1 cellular context compared by ENCODE assay signal in the genomic region with DNA sequence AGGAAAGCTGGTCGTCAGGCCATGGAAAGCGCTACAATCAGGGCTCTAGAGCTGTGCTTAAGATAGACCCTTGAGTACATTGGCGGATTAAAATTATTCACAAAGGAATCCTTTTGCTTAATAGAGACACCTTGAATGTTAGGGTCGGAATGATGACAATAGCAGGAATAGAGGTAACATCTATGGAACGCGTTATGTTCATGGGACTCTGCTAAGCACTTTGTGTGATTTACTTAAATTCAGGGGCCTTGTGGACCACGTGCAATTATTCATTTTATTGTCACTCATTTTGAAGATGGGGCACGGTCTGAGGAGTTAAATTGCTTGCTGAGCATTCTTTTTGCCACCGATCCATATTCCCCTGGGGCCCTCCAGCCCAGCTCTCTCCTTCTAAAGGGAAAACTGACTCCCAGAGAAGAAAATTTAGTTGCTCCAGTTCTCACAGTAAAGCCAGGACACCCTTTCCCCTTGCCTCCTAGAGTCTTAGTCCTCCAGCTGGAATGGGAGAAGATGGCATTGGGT.
TF ChIP-seq lines count a peak whose summit lies in the region.

No MANE protein-coding gene starts in this region.

TF ChIP-seq in K562, 482 proteins besides CTCF, POLR2A, EP300 and RAD21 (continued from another document and continues in another):
- TF ChIP-seq, protein P1, sequence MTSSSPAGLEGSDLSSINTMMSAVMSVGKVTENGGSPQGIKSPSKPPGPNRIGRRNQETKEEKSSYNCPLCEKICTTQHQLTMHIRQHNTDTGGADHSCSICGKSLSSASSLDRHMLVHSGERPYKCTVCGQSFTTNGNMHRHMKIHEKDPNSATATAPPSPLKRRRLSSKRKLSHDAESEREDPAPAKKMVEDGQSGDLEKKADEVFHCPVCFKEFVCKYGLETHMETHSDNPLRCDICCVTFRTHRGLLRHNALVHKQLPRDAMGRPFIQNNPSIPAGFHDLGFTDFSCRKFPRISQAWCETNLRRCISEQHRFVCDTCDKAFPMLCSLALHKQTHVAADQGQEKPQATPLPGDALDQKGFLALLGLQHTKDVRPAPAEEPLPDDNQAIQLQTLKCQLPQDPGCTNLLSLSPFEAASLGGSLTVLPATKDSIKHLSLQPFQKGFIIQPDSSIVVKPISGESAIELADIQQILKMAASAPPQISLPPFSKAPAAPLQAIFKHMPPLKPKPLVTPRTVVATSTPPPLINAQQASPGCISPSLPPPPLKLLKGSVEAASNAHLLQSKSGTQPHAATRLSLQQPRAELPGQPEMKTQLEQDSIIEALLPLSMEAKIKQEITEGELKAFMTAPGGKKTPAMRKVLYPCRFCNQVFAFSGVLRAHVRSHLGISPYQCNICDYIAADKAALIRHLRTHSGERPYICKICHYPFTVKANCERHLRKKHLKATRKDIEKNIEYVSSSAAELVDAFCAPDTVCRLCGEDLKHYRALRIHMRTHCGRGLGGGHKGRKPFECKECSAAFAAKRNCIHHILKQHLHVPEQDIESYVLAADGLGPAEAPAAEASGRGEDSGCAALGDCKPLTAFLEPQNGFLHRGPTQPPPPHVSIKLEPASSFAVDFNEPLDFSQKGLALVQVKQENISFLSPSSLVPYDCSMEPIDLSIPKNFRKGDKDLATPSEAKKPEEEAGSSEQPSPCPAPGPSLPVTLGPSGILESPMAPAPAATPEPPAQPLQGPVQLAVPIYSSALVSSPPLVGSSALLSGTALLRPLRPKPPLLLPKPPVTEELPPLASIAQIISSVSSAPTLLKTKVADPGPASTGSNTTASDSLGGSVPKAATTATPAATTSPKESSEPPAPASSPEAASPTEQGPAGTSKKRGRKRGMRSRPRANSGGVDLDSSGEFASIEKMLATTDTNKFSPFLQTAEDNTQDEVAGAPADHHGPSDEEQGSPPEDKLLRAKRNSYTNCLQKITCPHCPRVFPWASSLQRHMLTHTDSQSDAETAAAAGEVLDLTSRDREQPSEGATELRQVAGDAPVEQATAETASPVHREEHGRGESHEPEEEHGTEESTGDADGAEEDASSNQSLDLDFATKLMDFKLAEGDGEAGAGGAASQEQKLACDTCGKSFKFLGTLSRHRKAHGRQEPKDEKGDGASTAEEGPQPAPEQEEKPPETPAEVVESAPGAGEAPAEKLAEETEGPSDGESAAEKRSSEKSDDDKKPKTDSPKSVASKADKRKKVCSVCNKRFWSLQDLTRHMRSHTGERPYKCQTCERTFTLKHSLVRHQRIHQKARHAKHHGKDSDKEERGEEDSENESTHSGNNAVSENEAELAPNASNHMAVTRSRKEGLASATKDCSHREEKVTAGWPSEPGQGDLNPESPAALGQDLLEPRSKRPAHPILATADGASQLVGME (CRISPR knock-in tag; IDR thresholded peaks at IDR 0.05) = no peak
- TF ChIP-seq BRD4 (IDR thresholded peaks at IDR 0.05) (no peak), ERF (CRISPR knock-in tag; IDR thresholded peaks at IDR 0.05) (no peak), U2AF1 (optimal IDR thresholded peaks at IDR 0.05; ENCODE audit: low read depth, low read length) (no peak), ZNF583 (CRISPR knock-in tag; IDR thresholded peaks at IDR 0.05) (peak; percentile 56; the same call in 1 of the 2 replicates), KLF1 (tag; IDR thresholded peaks at IDR 0.05) (no peak), HDAC1 (IDR thresholded peaks at IDR 0.05) (no peak), GTF2E2 (tag; IDR thresholded peaks at IDR 0.05) (peak; percentile 7; the same call in 1 of the 2 replicates), COPS2 (conservative IDR thresholded peaks at IDR 0.05) (no peak), ARID2 (IDR thresholded peaks at IDR 0.05) (peak; percentile 5; the same call in 1 of the 2 replicates), ZNF354B (CRISPR knock-in tag; IDR thresholded peaks at IDR 0.05) (0 out of 2 replicates have a peak, but pooled peaks have one; percentile 27), ZFP1 (CRISPR knock-in tag; IDR thresholded peaks at IDR 0.05) (no peak), ZNF668 (CRISPR knock-in tag; IDR thresholded peaks at IDR 0.05) (no peak), TEAD2 (tag; IDR thresholded peaks at IDR 0.05) (0 out of 2 replicates have a peak, but pooled peaks have one; percentile 23), ZFPM2 (CRISPR knock-in tag; IDR thresholded peaks at IDR 0.05) (no peak), NCOA1 (IDR thresholded peaks at IDR 0.05; ENCODE audit: low read depth) (0 out of 2 replicates have a peak, but pooled peaks have one; percentile 18), CTBP1 (IDR thresholded peaks at IDR 0.05; ENCODE audit: borderline replicate concordance) (no peak), PHF8 (IDR thresholded peaks at IDR 0.05; ENCODE audit: borderline replicate concordance, low read length) (peak; percentile 49; the same call in 1 of the 2 replicates), DPF2 (IDR thresholded peaks at IDR 0.05) (peak; percentile 21; the same call in 1 of the 2 replicates), JUN (IDR thresholded peaks at IDR 0.05; ENCODE audit: borderline replicate concordance, low read depth, low read length) (no peak), JUN (CRISPR knock-in tag; IDR thresholded peaks at IDR 0.05; ENCODE audit: borderline replicate concordance) (no peak), ZNF444 (CRISPR knock-in tag; IDR thresholded peaks at IDR 0.05) (no peak), ZNF830 (CRISPR knock-in tag; IDR thresholded peaks at IDR 0.05) (peak; percentile 31; the same call in 1 of the 2 replicates)
- TF ChIP-seq, protein P2, sequence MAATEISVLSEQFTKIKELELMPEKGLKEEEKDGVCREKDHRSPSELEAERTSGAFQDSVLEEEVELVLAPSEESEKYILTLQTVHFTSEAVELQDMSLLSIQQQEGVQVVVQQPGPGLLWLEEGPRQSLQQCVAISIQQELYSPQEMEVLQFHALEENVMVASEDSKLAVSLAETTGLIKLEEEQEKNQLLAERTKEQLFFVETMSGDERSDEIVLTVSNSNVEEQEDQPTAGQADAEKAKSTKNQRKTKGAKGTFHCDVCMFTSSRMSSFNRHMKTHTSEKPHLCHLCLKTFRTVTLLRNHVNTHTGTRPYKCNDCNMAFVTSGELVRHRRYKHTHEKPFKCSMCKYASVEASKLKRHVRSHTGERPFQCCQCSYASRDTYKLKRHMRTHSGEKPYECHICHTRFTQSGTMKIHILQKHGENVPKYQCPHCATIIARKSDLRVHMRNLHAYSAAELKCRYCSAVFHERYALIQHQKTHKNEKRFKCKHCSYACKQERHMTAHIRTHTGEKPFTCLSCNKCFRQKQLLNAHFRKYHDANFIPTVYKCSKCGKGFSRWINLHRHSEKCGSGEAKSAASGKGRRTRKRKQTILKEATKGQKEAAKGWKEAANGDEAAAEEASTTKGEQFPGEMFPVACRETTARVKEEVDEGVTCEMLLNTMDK (IDR thresholded peaks at IDR 0.05; ENCODE audit: borderline replicate concordance, insufficient read depth, low read depth, low read length, poor library complexity, severe bottlenecking) = no peak
- TF ChIP-seq, protein P3, sequence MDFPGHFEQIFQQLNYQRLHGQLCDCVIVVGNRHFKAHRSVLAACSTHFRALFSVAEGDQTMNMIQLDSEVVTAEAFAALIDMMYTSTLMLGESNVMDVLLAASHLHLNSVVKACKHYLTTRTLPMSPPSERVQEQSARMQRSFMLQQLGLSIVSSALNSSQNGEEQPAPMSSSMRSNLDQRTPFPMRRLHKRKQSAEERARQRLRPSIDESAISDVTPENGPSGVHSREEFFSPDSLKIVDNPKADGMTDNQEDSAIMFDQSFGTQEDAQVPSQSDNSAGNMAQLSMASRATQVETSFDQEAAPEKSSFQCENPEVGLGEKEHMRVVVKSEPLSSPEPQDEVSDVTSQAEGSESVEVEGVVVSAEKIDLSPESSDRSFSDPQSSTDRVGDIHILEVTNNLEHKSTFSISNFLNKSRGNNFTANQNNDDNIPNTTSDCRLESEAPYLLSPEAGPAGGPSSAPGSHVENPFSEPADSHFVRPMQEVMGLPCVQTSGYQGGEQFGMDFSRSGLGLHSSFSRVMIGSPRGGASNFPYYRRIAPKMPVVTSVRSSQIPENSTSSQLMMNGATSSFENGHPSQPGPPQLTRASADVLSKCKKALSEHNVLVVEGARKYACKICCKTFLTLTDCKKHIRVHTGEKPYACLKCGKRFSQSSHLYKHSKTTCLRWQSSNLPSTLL (IDR thresholded peaks at IDR 0.05) = no peak
- TF ChIP-seq, protein P4, sequence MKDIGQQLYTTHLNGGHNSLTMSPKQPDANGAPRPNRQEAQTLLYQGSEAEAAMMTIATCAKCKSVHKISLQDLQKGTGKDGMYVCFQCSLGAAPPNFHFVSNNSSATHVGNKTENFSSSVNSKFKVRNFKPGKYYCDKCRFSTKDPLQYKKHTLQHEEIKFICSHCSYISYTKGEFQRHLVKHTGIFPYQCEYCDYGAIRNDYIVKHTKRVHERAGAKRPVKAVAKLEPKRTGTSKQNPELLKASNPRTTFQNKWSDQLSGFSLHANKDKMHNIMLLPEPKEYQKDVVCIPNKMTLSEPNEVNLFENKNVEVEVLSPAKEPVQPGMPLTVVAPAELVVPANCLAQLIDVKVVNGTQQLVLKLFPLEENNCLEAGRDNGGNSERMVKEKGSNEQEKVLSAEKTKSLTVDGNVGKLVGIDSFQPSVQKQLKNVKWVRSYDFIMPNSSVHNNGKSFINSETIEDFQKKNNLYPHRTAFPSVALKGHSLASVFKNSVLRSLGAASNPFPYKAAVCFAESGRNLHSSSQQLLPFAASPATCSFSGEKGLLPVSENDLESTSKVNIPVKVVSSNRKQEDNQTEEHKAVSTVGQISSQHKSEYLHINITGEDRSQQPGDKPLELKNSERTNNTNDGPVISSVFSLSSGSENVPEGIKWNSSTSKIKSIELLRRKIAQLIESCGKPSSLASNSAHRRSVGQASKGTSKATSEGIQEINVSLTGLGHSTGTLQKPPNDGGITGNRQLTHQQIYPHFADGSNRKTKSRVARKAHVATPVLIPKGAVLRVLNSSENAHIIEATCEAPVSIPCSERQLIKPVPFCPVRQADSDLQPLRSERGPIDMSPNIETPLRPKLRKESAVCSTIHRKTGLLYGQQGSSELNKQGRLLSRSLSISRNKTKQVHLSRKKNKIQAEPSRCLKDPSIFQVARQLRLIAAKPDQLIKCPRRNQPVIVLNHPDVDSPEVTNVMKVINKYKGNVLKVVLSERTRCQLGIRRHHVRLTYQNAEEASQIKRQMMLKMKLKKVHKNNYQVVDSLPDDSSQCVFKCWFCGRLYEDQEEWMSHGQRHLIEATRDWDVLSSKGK (CRISPR knock-in tag; IDR thresholded peaks at IDR 0.05) = no peak
- TF ChIP-seq, protein P5, sequence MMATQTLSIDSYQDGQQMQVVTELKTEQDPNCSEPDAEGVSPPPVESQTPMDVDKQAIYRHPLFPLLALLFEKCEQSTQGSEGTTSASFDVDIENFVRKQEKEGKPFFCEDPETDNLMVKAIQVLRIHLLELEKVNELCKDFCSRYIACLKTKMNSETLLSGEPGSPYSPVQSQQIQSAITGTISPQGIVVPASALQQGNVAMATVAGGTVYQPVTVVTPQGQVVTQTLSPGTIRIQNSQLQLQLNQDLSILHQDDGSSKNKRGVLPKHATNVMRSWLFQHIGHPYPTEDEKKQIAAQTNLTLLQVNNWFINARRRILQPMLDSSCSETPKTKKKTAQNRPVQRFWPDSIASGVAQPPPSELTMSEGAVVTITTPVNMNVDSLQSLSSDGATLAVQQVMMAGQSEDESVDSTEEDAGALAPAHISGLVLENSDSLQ (IDR thresholded peaks at IDR 0.05) = no peak
- TF ChIP-seq, protein P6, sequence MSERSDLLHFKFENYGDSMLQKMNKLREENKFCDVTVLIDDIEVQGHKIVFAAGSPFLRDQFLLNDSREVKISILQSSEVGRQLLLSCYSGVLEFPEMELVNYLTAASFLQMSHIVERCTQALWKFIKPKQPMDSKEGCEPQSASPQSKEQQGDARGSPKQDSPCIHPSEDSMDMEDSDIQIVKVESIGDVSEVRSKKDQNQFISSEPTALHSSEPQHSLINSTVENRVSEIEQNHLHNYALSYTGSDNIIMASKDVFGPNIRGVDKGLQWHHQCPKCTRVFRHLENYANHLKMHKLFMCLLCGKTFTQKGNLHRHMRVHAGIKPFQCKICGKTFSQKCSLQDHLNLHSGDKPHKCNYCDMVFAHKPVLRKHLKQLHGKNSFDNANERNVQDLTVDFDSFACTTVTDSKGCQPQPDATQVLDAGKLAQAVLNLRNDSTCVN (CRISPR knock-in tag; IDR thresholded peaks at IDR 0.05) = no peak
- TF ChIP-seq, protein P7, sequence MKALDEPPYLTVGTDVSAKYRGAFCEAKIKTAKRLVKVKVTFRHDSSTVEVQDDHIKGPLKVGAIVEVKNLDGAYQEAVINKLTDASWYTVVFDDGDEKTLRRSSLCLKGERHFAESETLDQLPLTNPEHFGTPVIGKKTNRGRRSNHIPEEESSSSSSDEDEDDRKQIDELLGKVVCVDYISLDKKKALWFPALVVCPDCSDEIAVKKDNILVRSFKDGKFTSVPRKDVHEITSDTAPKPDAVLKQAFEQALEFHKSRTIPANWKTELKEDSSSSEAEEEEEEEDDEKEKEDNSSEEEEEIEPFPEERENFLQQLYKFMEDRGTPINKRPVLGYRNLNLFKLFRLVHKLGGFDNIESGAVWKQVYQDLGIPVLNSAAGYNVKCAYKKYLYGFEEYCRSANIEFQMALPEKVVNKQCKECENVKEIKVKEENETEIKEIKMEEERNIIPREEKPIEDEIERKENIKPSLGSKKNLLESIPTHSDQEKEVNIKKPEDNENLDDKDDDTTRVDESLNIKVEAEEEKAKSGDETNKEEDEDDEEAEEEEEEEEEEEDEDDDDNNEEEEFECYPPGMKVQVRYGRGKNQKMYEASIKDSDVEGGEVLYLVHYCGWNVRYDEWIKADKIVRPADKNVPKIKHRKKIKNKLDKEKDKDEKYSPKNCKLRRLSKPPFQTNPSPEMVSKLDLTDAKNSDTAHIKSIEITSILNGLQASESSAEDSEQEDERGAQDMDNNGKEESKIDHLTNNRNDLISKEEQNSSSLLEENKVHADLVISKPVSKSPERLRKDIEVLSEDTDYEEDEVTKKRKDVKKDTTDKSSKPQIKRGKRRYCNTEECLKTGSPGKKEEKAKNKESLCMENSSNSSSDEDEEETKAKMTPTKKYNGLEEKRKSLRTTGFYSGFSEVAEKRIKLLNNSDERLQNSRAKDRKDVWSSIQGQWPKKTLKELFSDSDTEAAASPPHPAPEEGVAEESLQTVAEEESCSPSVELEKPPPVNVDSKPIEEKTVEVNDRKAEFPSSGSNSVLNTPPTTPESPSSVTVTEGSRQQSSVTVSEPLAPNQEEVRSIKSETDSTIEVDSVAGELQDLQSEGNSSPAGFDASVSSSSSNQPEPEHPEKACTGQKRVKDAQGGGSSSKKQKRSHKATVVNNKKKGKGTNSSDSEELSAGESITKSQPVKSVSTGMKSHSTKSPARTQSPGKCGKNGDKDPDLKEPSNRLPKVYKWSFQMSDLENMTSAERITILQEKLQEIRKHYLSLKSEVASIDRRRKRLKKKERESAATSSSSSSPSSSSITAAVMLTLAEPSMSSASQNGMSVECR (CRISPR knock-in tag; IDR thresholded peaks at IDR 0.05) = 0 out of 2 replicates have a peak, but pooled peaks have one; percentile 7
- TF ChIP-seq, protein P8, sequence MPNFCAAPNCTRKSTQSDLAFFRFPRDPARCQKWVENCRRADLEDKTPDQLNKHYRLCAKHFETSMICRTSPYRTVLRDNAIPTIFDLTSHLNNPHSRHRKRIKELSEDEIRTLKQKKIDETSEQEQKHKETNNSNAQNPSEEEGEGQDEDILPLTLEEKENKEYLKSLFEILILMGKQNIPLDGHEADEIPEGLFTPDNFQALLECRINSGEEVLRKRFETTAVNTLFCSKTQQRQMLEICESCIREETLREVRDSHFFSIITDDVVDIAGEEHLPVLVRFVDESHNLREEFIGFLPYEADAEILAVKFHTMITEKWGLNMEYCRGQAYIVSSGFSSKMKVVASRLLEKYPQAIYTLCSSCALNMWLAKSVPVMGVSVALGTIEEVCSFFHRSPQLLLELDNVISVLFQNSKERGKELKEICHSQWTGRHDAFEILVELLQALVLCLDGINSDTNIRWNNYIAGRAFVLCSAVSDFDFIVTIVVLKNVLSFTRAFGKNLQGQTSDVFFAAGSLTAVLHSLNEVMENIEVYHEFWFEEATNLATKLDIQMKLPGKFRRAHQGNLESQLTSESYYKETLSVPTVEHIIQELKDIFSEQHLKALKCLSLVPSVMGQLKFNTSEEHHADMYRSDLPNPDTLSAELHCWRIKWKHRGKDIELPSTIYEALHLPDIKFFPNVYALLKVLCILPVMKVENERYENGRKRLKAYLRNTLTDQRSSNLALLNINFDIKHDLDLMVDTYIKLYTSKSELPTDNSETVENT (CRISPR knock-in tag; IDR thresholded peaks at IDR 0.05) = peak; percentile 11; the same call in 1 of the 2 replicates
